In the genomic region with DNA sequence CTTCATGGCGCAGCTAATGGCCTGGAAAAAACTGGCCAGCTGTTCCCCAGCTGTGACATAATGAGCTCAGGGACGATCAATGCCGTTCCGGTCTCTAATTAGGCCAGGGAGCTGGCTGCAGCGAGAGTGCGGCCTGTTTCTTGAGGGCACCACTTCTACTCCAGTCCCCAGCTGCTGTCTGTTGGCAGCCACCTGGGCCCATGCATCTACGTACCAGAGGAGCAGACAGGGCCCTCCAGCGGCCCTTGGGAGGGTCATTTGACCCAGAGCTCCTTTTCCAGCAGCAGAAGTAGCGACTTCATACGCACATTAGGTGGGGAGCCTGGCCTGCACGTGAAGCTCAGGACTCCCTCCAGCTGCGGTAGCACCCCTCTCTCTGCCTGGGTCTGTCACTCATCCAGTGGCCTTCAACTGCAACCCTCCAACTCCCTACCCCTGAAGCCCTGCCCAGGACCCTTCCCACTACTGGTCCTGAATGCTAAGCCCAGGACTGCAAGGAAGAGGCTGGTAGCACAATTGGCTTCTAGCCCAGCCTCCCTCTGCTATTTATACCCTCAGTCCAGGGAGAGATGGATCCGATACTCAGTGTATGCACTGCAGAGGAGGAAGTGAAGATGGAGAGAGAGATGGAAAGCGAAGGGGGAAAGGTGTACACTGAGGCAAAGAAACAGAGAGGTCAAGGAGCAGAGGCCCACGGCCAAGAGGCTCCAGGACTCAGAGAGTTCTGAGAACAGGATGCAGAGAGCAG, we compare ENCODE assay signal across 11 cellular contexts. TPM values are rescaled to one million over a fixed set of nuclear protein-coding genes. Genes with fewer than 3 reads are reported as not detected.
DNase-seq lines count a peak whose midpoint lies in the region; ATAC-seq and TF ChIP-seq lines count a peak whose summit lies in the region.
"Had no signal": no experiment of that assay in that cellular context is flagged by ENCODE, and none has a peak within 500 bp of the region (broad histone marks: within the 10 kb centered on the region; RNA-seq: fewer than 3 reads in every experiment).

No MANE protein-coding gene starts in this region.

- H3K36me3 ChIP-seq in left ventricle myocardium inferior (no peaks in the 10 kb centered on the region), heart right ventricle (no peaks in the 10 kb centered on the region), MM.1S (replicated peaks; ENCODE audit: insufficient read depth, low read length) (no peaks in the 10 kb centered on the region)

- no peak for ATAC-seq in heart right ventricle
- no peak for ATAC-seq in GM18867 (IDR thresholded peaks at IDR 0.05; ENCODE audit: unreplicated experiment)
- no peak for ATAC-seq in HG02623 (IDR thresholded peaks at IDR 0.05; ENCODE audit: unreplicated experiment)

- no peak overlapping the region for H3K9ac ChIP-seq in MM.1S (ENCODE audit: low read length)

- peaks cover 44% of the 10 kb centered on the region for H3K4me1 ChIP-seq in left ventricle myocardium inferior
- peaks cover 9 to 44% (median 30%) of the 10 kb centered on the region in 9 donors for H3K4me1 ChIP-seq in heart right ventricle
- no peaks in the 10 kb centered on the region for H3K4me1 ChIP-seq in MM.1S (ENCODE audit: low read length)

- no peak overlapping the region for H2AFZ ChIP-seq in MM.1S (ENCODE audit: low read length)

- DNase-seq in left ventricle myocardium inferior (no peak), heart right ventricle (no peak), SK-N-DZ (ENCODE audit: low spot score) (peak; percentile 49), islet precursor cell (peak; percentile 38), MM.1S (no peak), dermis blood vessel endothelial cell (no peak)

- H3F3A ChIP-seq in MM.1S (ENCODE audit: insufficient read depth, low read length) = no peaks in the 10 kb centered on the region

- H4K20me1 ChIP-seq in MM.1S (ENCODE audit: insufficient read depth, low read length) = no peaks in the 10 kb centered on the region

- H3K27me3 ChIP-seq in left ventricle myocardium inferior (ENCODE audit: low read depth) (no peaks in the 10 kb centered on the region), heart right ventricle (no peaks in the 10 kb centered on the region), MM.1S (replicated peaks; ENCODE audit: insufficient read depth, low read length) (no peaks in the 10 kb centered on the region)

- WGBS in heart right ventricle, 2 donors = 61 to 65% methylated on average over 15 of the region's 15 CpGs

- H3K4me2 ChIP-seq in MM.1S (ENCODE audit: low read depth, low read length) = no peak overlapping the region

- no peaks in the 10 kb centered on the region for H3K9me2 ChIP-seq in MM.1S (replicated peaks; ENCODE audit: insufficient read depth, low read length)

- no peaks in the 10 kb centered on the region for H3K79me2 ChIP-seq in MM.1S (ENCODE audit: low read length)

- no peak for TF ChIP-seq CTCF in left ventricle myocardium inferior (IDR thresholded peaks at IDR 0.05; ENCODE audit: borderline replicate concordance)
- no peak for TF ChIP-seq CTCF in heart right ventricle (IDR thresholded peaks at IDR 0.05)
- no peak for TF ChIP-seq CTCF in MM.1S (IDR thresholded peaks at IDR 0.05; ENCODE audit: low read length)

- intact Hi-C loops in left ventricle myocardium inferior (cut with micrococcal nuclease) = no loop called here
- intact Hi-C loops in heart right ventricle (cut with DNase I) = loop anchor here in 8 of 10 donors (2.0 to 10.0 kb wide), 7 partner anchors 34 to 268 kb away; a partner anchor contains a TSS

- peak overlapping the region; percentile 0 for H3K27ac ChIP-seq in left ventricle myocardium inferior (replicated peaks)
- peak overlapping the region in 5 of 10 donors; percentile 6 to 34 (median 12) for H3K27ac ChIP-seq in heart right ventricle
- H3K27ac ChIP-seq in MM.1S (ENCODE audit: low read length) = no peak overlapping the region

- H3K9me3 ChIP-seq in left ventricle myocardium inferior (replicated peaks) = no peaks in the 10 kb centered on the region
- no peaks in the 10 kb centered on the region for H3K9me3 ChIP-seq in heart right ventricle
- H3K9me3 ChIP-seq in MM.1S (replicated peaks; ENCODE audit: insufficient read depth, low read length) = no peaks in the 10 kb centered on the region

- no peak overlapping the region for H3K4me3 ChIP-seq in left ventricle myocardium inferior
- no peak overlapping the region for H3K4me3 ChIP-seq in heart right ventricle
- H3K4me3 ChIP-seq in MM.1S (ENCODE audit: low read length) = no peak overlapping the region

RNA-seq across cellular contexts. Expression of a gene that starts 9.0 kb away (rescaled TPM):
- total RNA-seq in left ventricle myocardium inferior = 0.08 TPM
- total RNA-seq in heart right ventricle = 1 to 10 TPM in 1 of 10 donors, under 1 TPM in 7, not detected in 2; 0.11 to 1.0 (median 0.31) TPM
- not detected for polyA plus RNA-seq in heart right ventricle
- polyA plus RNA-seq in SK-N-DZ (2014; cell fraction: cytosol; rRNA removed) = not detected in 2 replicates
- not detected in 2 replicates for polyA plus RNA-seq in SK-N-DZ (2014; cell fraction: nucleus; rRNA removed)
- total RNA-seq in dermis blood vessel endothelial cell = under 0.01 TPM in 1 of 2 replicates, not detected in the other
- total RNA-seq: subcutaneous adipose tissue had no signal
- polyA plus RNA-seq: BJ, mammary epithelial cell had no signal

RNA-seq across cellular contexts. Expression of a gene that starts 17.8 kb away (rescaled TPM):
- total RNA-seq in left ventricle myocardium inferior (2.0 TPM), heart right ventricle (1 to 10 TPM; 2.1 to 3.6 (median 2.8) TPM), dermis blood vessel endothelial cell (16.3 and 22.9 TPM in 2 replicates)
- 1 to 10 TPM; 1.6 to 2.2 TPM for polyA plus RNA-seq in heart right ventricle
- 9.7 and 10.5 TPM in 2 replicates for polyA plus RNA-seq in SK-N-DZ (2014; cell fraction: cytosol; rRNA removed)
- polyA plus RNA-seq in SK-N-DZ (2014; cell fraction: nucleus; rRNA removed) = 3.9 and 4.6 TPM in 2 replicates

RNA-seq across cellular contexts. Expression of a gene that starts 21.1 kb away (rescaled TPM):
- 19.4 TPM for total RNA-seq in left ventricle myocardium inferior
- total RNA-seq in heart right ventricle = 10 to 100 TPM; 11.9 to 16.6 (median 14.7) TPM
- 1 to 10 TPM; 2.8 to 4.0 TPM for polyA plus RNA-seq in heart right ventricle
- polyA plus RNA-seq in SK-N-DZ (2014; cell fraction: cytosol; rRNA removed) = 3.3 and 4.5 TPM in 2 replicates
- polyA plus RNA-seq in SK-N-DZ (2014; cell fraction: nucleus; rRNA removed) = 2.1 and 2.6 TPM in 2 replicates
- 0.65 and 1.7 TPM in 2 replicates for total RNA-seq in dermis blood vessel endothelial cell

RNA-seq across cellular contexts. Expression of a gene that starts 36.7 kb away (rescaled TPM):
- total RNA-seq in left ventricle myocardium inferior = 4.6 TPM
- total RNA-seq in heart right ventricle = 1 to 10 TPM; 3.3 to 7.6 (median 4.5) TPM
- 1 to 10 TPM; 3.0 to 3.6 TPM for polyA plus RNA-seq in heart right ventricle
- polyA plus RNA-seq in SK-N-DZ (2014; cell fraction: cytosol; rRNA removed) = 7.8 and 8.4 TPM in 2 replicates
- 6.6 and 8.0 TPM in 2 replicates for polyA plus RNA-seq in SK-N-DZ (2014; cell fraction: nucleus; rRNA removed)
- 6.5 and 7.5 TPM in 2 replicates for total RNA-seq in dermis blood vessel endothelial cell

RNA-seq across cellular contexts. Expression of a gene that starts 46.9 kb away (rescaled TPM):
- total RNA-seq in left ventricle myocardium inferior (2.1 TPM), heart right ventricle (1 to 10 TPM; 1.8 to 3.0 (median 2.5) TPM), dermis blood vessel endothelial cell (1.3 and 1.5 TPM in 2 replicates)
- 10 to 100 TPM in 1 of 2 donors, 1 to 10 TPM in 1; 3.2 to 11.4 TPM for polyA plus RNA-seq in heart right ventricle
- 11.1 and 15.7 TPM in 2 replicates for polyA plus RNA-seq in SK-N-DZ (2014; cell fraction: cytosol; rRNA removed)
- polyA plus RNA-seq in SK-N-DZ (2014; cell fraction: nucleus; rRNA removed) = 43.6 and 59.5 TPM in 2 replicates

Comparison
In these comparisons a context has a peak if more than half of its experiments do, and no peak if none do; other contexts are left out.
1. DNase-seq: peak in SK-N-DZ (single experiment) and islet precursor cell (single experiment); none in left ventricle myocardium inferior (single experiment), heart right ventricle (0 of 2), MM.1S (single experiment) and dermis blood vessel endothelial cell (single experiment).